7 cellular contexts compared by ENCODE assay signal in the genomic region with DNA sequence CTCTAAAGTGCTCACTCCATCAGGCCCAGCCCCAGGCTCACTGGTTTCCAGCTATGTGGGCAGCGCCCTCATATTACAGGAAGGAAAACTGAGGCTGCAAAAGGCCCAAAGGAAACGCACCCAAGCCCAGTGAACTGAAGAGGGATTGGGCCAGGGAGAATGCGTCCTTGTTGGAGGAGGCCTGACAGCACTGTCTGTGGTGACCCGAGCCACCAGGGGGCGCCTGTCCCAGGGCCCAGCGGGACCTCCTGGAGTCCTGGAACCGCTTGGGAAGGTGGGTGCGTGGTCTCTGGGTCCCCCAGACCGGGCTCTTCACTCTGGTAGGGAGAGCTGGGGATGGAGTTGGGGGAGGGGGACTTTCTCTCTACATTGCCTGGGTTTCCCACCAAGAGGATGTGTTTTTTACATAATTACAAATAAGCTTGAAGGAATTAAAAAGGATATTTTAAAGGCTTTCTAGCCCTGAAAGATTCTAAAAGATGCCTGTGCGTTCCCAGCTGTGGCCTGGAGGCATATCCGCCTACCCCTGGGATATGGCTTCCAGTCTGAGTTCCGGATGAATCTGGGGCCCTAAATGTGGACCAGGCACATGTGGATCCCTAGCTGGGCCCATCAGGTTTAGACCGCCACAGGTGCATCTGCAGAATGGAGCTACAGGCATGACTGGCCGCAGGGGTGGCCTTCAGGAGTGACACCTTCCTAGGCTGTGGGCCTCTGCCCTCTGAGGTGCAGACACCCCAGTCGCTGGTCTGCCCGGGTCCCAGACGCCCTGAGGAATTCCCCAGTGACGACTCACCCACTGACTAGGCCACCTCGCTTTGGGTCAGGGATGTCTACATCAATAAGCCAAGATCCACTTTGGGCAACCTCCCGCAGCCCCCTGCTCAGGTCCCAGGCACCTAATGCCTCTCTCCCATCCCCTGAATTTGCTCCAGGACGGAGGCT. TPM values are rescaled to one million over a fixed set of nuclear protein-coding genes. Genes with fewer than 3 reads are reported as not detected.
A peak's percentile ranks its signal among the peaks of the same experiment; 100 is the strongest.
DNase-seq lines count a peak whose midpoint lies in the region; ATAC-seq, FAIRE-seq and TF ChIP-seq lines count a peak whose summit lies in the region.

No MANE protein-coding gene starts in this region.

- no peaks in the 10 kb centered on the region for H3K9me3 ChIP-seq in upper lobe of right lung

- TF ChIP-seq CTCF in KMS-11 (conservative IDR thresholded peaks at IDR 0.05; ENCODE audit: low read depth, low read length): peak; percentile 90
- TF ChIP-seq CTCF in upper lobe of right lung (IDR thresholded peaks at IDR 0.05): peak; percentile 97

- intact Hi-C loops in head of caudate nucleus (cut with DNase I): no loop called here
- intact Hi-C loops in posterior cingulate gyrus (cut with DNase I): loop anchor here (2.0 to 5.0 kb wide), 3 partner anchors 35 to 478 kb away; a partner anchor contains a TSS
- intact Hi-C loops in upper lobe of right lung (cut with DNase I): no loop called here

- H3K4me2 ChIP-seq in KMS-11: no peak overlapping the region

- peaks cover 4% of the 10 kb centered on the region for H3K4me1 ChIP-seq in KMS-11 (ENCODE audit: low read depth, poor library complexity, severe bottlenecking)
- peaks cover 5% of the 10 kb centered on the region for H3K4me1 ChIP-seq in upper lobe of right lung

- H3K36me3 ChIP-seq in KMS-11 (ENCODE audit: insufficient read depth) (no peaks in the 10 kb centered on the region), upper lobe of right lung (no peaks in the 10 kb centered on the region)

- peak overlapping the region; percentile 45 for H2AFZ ChIP-seq in KMS-11 (ENCODE audit: low read depth)

- no peaks in the 10 kb centered on the region for H4K20me1 ChIP-seq in KMS-11 (ENCODE audit: insufficient read depth)

- H3K4me3 ChIP-seq in KMS-11 (IDR thresholded peaks at IDR 0.05; ENCODE audit: insufficient read depth, low read depth, low read length): no peak overlapping the region
- peak overlapping the region; percentile 53 for H3K4me3 ChIP-seq in upper lobe of right lung

- peak; percentile 86 for FAIRE-seq in GM12891 (lab: Jason Lieb, UNC)

- no peaks in the 10 kb centered on the region for H3K79me2 ChIP-seq in KMS-11 (ENCODE audit: insufficient read depth, low read depth)

- no peak overlapping the region for H3K27ac ChIP-seq in KMS-11
- peak overlapping the region; percentile 2 for H3K27ac ChIP-seq in upper lobe of right lung

- TF ChIP-seq POLR2A in GM12891 (IDR thresholded peaks at IDR 0.05; ENCODE audit: low read depth, low read length): no peak

- no peak overlapping the region for H3K9ac ChIP-seq in KMS-11

- peak; percentile 75 for ATAC-seq in upper lobe of right lung

- DNase-seq in GM12891 (ENCODE audit: insufficient read length, low spot score) (peak; percentile 83), SKM-1 treated with dmso at 0.1 percent for 144 hours (lab: John Stamatoyannopoulos, UW; ENCODE audit: unreplicated experiment) (peak; percentile 57), head of caudate nucleus (peak; percentile 69 to 94 (median 84)), posterior cingulate gyrus (peak; percentile 57 to 98 (median 80)), upper lobe of right lung (peak; percentile 92)
- DNase-seq in activated naive CD4-positive, alpha-beta T cell treated with anti-CD3 and anti-CD28 coated beads, Interleukin-2, amount 50 U/mL, for 16 hours: peak; percentile 84

- H3K27me3 ChIP-seq in KMS-11 (ENCODE audit: insufficient read depth, low read depth) (no peaks in the 10 kb centered on the region), upper lobe of right lung (no peaks in the 10 kb centered on the region)

TF ChIP-seq in GM12891, 5 proteins besides CTCF, POLR2A, EP300 and RAD21:
- TF ChIP-seq POLR2AphosphoS5 (IDR thresholded peaks at IDR 0.05; ENCODE audit: low read depth, low read length): no peak
- TF ChIP-seq SPI1 (IDR thresholded peaks at IDR 0.05; ENCODE audit: low read depth, low read length): no peak
- no peak for TF ChIP-seq TAF1 (IDR thresholded peaks at IDR 0.05; ENCODE audit: low read depth, low read length)
- no peak for TF ChIP-seq POU2F2 (IDR thresholded peaks at IDR 0.05; ENCODE audit: low read depth, low read length)
- TF ChIP-seq PAX5 (IDR thresholded peaks at IDR 0.05; ENCODE audit: insufficient read depth, low read length, severe bottlenecking): no peak
TF ChIP-seq in GM12891: peak in this region for 0.

RNA-seq across cellular contexts. Expression of a gene that starts 4.2 kb away (rescaled TPM):
- polyA plus RNA-seq in GM12891 (2012; ENCODE audit: low read depth, missing spikeins): 11.8 TPM
- 168 TPM for total RNA-seq in upper lobe of right lung

RNA-seq across cellular contexts. Expression of a gene that starts 21.6 kb away (rescaled TPM):
- not detected for polyA plus RNA-seq in GM12891 (2012; ENCODE audit: low read depth, missing spikeins)
- total RNA-seq in upper lobe of right lung: 0.96 TPM

RNA-seq across cellular contexts. Expression of a gene that starts 34.2 kb away (rescaled TPM):
- 9.2 TPM for polyA plus RNA-seq in GM12891 (2012; ENCODE audit: low read depth, missing spikeins)
- total RNA-seq in upper lobe of right lung: 62.0 TPM

RNA-seq across cellular contexts. Expression of a gene that starts 52.1 kb away (rescaled TPM):
- polyA plus RNA-seq in GM12891 (2012; ENCODE audit: low read depth, missing spikeins): 137 TPM
- 79.4 TPM for total RNA-seq in upper lobe of right lung
